Comparison of ENCODE assay signal across 8 cellular contexts in genomic region chr6:26126394-26127221, GRCh38. TPM values are rescaled to one million over a fixed set of nuclear protein-coding genes. Genes with fewer than 3 reads are reported as not detected.
DNase-seq lines count a peak whose midpoint lies in the region; ATAC-seq, FAIRE-seq and TF ChIP-seq lines count a peak whose summit lies in the region.

No MANE protein-coding gene starts in this region.

- H4K20me1 ChIP-seq in endothelial cell of umbilical vein (replicated peaks; ENCODE audit: control insufficient read depth, extremely low read depth, insufficient read depth, low read length), result no peaks in the 10 kb centered on the region

- H3K27me3 ChIP-seq in NT2/D1 (ENCODE audit: insufficient read depth, insufficient read length) (no peaks in the 10 kb centered on the region), endothelial cell of umbilical vein (ENCODE audit: control insufficient read depth in 2 of 2, insufficient read depth in 2 of 2, low read length in 2 of 2) (no peaks in the 10 kb centered on the region), ovary (no peaks in the 10 kb centered on the region)

- no peak for TF ChIP-seq EP300 in ovary (IDR thresholded peaks at IDR 0.05)

- H3K9me3 ChIP-seq in NT2/D1 (ENCODE audit: insufficient read depth, low read length) (no peaks in the 10 kb centered on the region), endothelial cell of umbilical vein (replicated peaks; ENCODE audit: control insufficient read depth, insufficient read depth, low read length) (no peaks in the 10 kb centered on the region), ovary (no peaks in the 10 kb centered on the region)

- TF ChIP-seq POLR2A in endothelial cell of umbilical vein (IDR thresholded peaks at IDR 0.05; ENCODE audit: low read depth, low read length), result no peak
- no peak for TF ChIP-seq POLR2A in ovary (IDR thresholded peaks at IDR 0.05)

- H3K27ac ChIP-seq in endothelial cell of umbilical vein (ENCODE audit: insufficient read depth, low read depth, low read length), result peak overlapping the region; percentile 67
- H3K27ac ChIP-seq in ovary, result peak overlapping the region; percentile 61 to 93

- no peak for FAIRE-seq in endothelial cell of umbilical vein (lab: Jason Lieb, UNC)

- dilution Hi-C loops in endothelial cell of umbilical vein (cut with MboI; ENCODE audit: extremely low pct_ligation_motif_present, low sequenced_read_pairs), result no loop called here

- CTCF ChIA-PET in endothelial cell of umbilical vein (lab: Charles Lee), result interaction anchor here (0.6 to 4.1 kb wide), 7 partner anchors 23 to 72 kb away, joined by 3 to 28 read pairs (median 4); a partner anchor contains a TSS

- H3K4me3 ChIP-seq in NT2/D1 (ENCODE audit: insufficient read length, low read depth) (peak overlapping the region; percentile 88), endothelial cell of umbilical vein (replicated peaks in 1 of 3; ENCODE audit: insufficient read depth in 1 of 3, low read depth in 1 of 3, low read length in 3 of 3) (peak overlapping the region in 2 of 3 experiments; percentile 97 to 99), ovary (peak overlapping the region; percentile 90)

- no TSS peak for BruUV-seq in endothelial cell of umbilical vein (replicated peaks; lab: Mats Ljungman, UMichigan)

- peak overlapping the region; percentile 95 for H3K4me2 ChIP-seq in endothelial cell of umbilical vein (ENCODE audit: insufficient read depth, low read length)

- H2AFZ ChIP-seq in endothelial cell of umbilical vein (ENCODE audit: low read depth, low read length), result no peak overlapping the region

- WGBS in ovary, 3 donors, result 9 to 11% (median 10%) methylated on average over 8 of the region's 8 CpGs

- no peaks in the 10 kb centered on the region for H3K9me1 ChIP-seq in endothelial cell of umbilical vein (replicated peaks; ENCODE audit: control insufficient read depth, extremely low read depth, insufficient read depth, low read length)

- ATAC-seq in GM18909 (IDR thresholded peaks at IDR 0.05; ENCODE audit: poor library complexity, unreplicated experiment) (no peak), HG03442 (IDR thresholded peaks at IDR 0.05; ENCODE audit: unreplicated experiment) (no peak)

- peak overlapping the region; percentile 86 for H3K9ac ChIP-seq in NT2/D1 (ENCODE audit: insufficient read length, low read depth)
- H3K9ac ChIP-seq in endothelial cell of umbilical vein (replicated peaks; ENCODE audit: extremely low read depth, insufficient read depth, low read length), result peak overlapping the region; percentile 98

- POLR2A ChIA-PET in endothelial cell of umbilical vein (lab: Charles Lee), result interaction anchor here (1.0 to 5.8 kb wide), 7 partner anchors 22 to 89 kb away, joined by 4 to 265 read pairs (median 25); a partner anchor contains a TSS

- H3K36me3 ChIP-seq in NT2/D1 (ENCODE audit: insufficient read depth, insufficient read length, low read length) (peaks cover 59% of the 10 kb centered on the region), endothelial cell of umbilical vein (ENCODE audit: control insufficient read depth in 2 of 2, extremely low read depth in 1 of 2, insufficient read depth in 2 of 2, low read length in 2 of 2) (no peaks in the 10 kb centered on the region), ovary (no peaks in the 10 kb centered on the region)

- intact Hi-C loops in endothelial cell of umbilical vein (cut with micrococcal nuclease), result loop anchor here (1.0 kb wide), 1 partner anchor 46 kb away; no protein-coding TSS in a partner anchor
- intact Hi-C loops in ovary (cut with DNase I), result loop anchor here in 1 of 4 donors (10.0 kb wide), 1 partner anchor 158 kb away; a partner anchor contains a TSS

- H3K79me2 ChIP-seq in endothelial cell of umbilical vein (ENCODE audit: control insufficient read depth, insufficient read depth, low read length), result peaks cover 14% of the 10 kb centered on the region

- TF ChIP-seq CTCF in endothelial cell of umbilical vein (IDR thresholded peaks at IDR 0.05; ENCODE audit: extremely low read depth in 1 of 2, insufficient read depth in 1 of 2, low read depth in 1 of 2, low read length in 2 of 2), result no peak
- TF ChIP-seq CTCF in ovary (IDR thresholded peaks at IDR 0.05), result no peak

- DNase-seq in GM03348 (ENCODE audit: low spot score) (peak; percentile 24), NT2/D1 (ENCODE audit: low read depth, low spot score) (no peak), endothelial cell of umbilical vein (ENCODE audit: low read depth, low spot score) (no peak), ovary (peak in 1 of 5 donors; percentile 27), HuH-7.5 (ENCODE audit: low spot score) (no peak), mesenteric fat pad (ENCODE audit: low spot score) (no peak)

- H3K4me1 ChIP-seq in NT2/D1 (ENCODE audit: insufficient read depth, insufficient read length) (no peaks in the 10 kb centered on the region), endothelial cell of umbilical vein (ENCODE audit: control insufficient read depth, extremely low read depth, insufficient read depth, low read length) (peaks cover 6% of the 10 kb centered on the region), ovary (ENCODE audit: insufficient read depth) (peaks cover 6% of the 10 kb centered on the region)

TF ChIP-seq in endothelial cell of umbilical vein, 7 proteins besides CTCF, POLR2A, EP300 and RAD21:
- no peak for TF ChIP-seq POLR2AphosphoS5 (IDR thresholded peaks at IDR 0.05; ENCODE audit: insufficient read depth, low read depth, low read length)
- TF ChIP-seq FOS (IDR thresholded peaks at IDR 0.05; ENCODE audit: borderline replicate concordance, insufficient read depth, low read length), result no peak
- no peak for TF ChIP-seq EZH2 (IDR thresholded peaks at IDR 0.05; ENCODE audit: borderline replicate concordance, low read depth, low read length, severe bottlenecking)
- TF ChIP-seq JUN (IDR thresholded peaks at IDR 0.05; ENCODE audit: borderline replicate concordance, insufficient read depth, insufficient read length, low read depth), result no peak
- TF ChIP-seq MYC (IDR thresholded peaks at IDR 0.05; ENCODE audit: low read depth, low read length), result no peak
- TF ChIP-seq GATA2 (IDR thresholded peaks at IDR 0.05; ENCODE audit: insufficient read depth, insufficient read length, low read depth, low read length), result no peak
- TF ChIP-seq MAX (IDR thresholded peaks at IDR 0.05; ENCODE audit: insufficient read depth, insufficient read length), result no peak
TF ChIP-seq in endothelial cell of umbilical vein: peak in this region for 0.

RNA-seq across cellular contexts. Expression of gene HFE, which starts 39.4 kb away (rescaled TPM):
- total RNA-seq in endothelial cell of umbilical vein (5.6 and 6.3 TPM in 2 replicates), ovary (1 to 10 TPM; 3.6 to 9.0 (median 7.4) TPM), mesenteric fat pad (13.5 TPM)
- polyA plus RNA-seq in endothelial cell of umbilical vein (5.4 and 8.1 TPM in 2 replicates), ovary (10 to 100 TPM in 1 of 2 donors, 1 to 10 TPM in 1; 5.8 to 25.8 TPM)
- 5.6 and 6.1 TPM in 2 replicates for polyA plus RNA-seq in endothelial cell of umbilical vein (2011; cell fraction: cytosol; rRNA removed)
- polyA plus RNA-seq in endothelial cell of umbilical vein (2011; cell fraction: nucleus; rRNA removed), result 8.0 and 9.1 TPM in 2 replicates
- 5.1 and 5.8 TPM in 2 replicates for polyA plus RNA-seq in endothelial cell of umbilical vein (2012)
- polyA minus RNA-seq in endothelial cell of umbilical vein, result 8.0 and 18.5 TPM in 2 replicates
- 9.4 TPM for polyA minus RNA-seq in endothelial cell of umbilical vein (2011; cell fraction: cytosol; rRNA and poly(A)+ RNA removed)
- 3.7 and 3.9 TPM in 2 replicates for polyA minus RNA-seq in endothelial cell of umbilical vein (2011; cell fraction: nucleus; rRNA and poly(A)+ RNA removed)
